In genomic region chr16:813204-813915, GRCh38 we compare ENCODE assay signal across 1 cellular context.
TF ChIP-seq lines count a peak whose summit lies in the region.

No MANE protein-coding gene starts in this region.

TF ChIP-seq in HEK293, 187 proteins besides CTCF, POLR2A, EP300 and RAD21 (continued from another document):
- TF ChIP-seq ZNF174 (tag by site-specific recombination; IDR thresholded peaks at IDR 0.05) (no peak), ZBTB8A (tag by site-specific recombination; IDR thresholded peaks at IDR 0.05) (no peak), ZBTB1 (tag by site-specific recombination; IDR thresholded peaks at IDR 0.05) (no peak), SP3 (tag by site-specific recombination; IDR thresholded peaks at IDR 0.05) (no peak), ZBTB48 (tag by site-specific recombination; IDR thresholded peaks at IDR 0.05) (no peak), ZNF654 (tag by site-specific recombination; IDR thresholded peaks at IDR 0.05; ENCODE audit: low read depth) (peak; percentile 44), ZNF394 (tag by site-specific recombination; IDR thresholded peaks at IDR 0.05; ENCODE audit: borderline replicate concordance) (no peak), ZNF155 (tag by site-specific recombination; IDR thresholded peaks at IDR 0.05) (no peak), SP2 (tag by site-specific recombination; IDR thresholded peaks at IDR 0.05) (no peak), ZNF362 (tag by site-specific recombination; IDR thresholded peaks at IDR 0.05) (no peak), ZNF629 (tag by site-specific recombination; IDR thresholded peaks at IDR 0.05) (no peak), GLI4 (tag by site-specific recombination; IDR thresholded peaks at IDR 0.05) (no peak), ZBTB7A (tag by site-specific recombination; IDR thresholded peaks at IDR 0.05; ENCODE audit: low read depth) (no peak), GLI2 (tag by site-specific recombination; IDR thresholded peaks at IDR 0.05; ENCODE audit: borderline replicate concordance, low read depth) (no peak), ZXDB (tag by site-specific recombination; IDR thresholded peaks at IDR 0.05) (no peak), ZNF664 (tag by site-specific recombination; IDR thresholded peaks at IDR 0.05) (no peak), KLF7 (tag by site-specific recombination; IDR thresholded peaks at IDR 0.05; ENCODE audit: borderline replicate concordance) (no peak), ZNF558 (tag by site-specific recombination; IDR thresholded peaks at IDR 0.05) (no peak), MEIS1 (CRISPR knock-in tag; IDR thresholded peaks at IDR 0.05; ENCODE audit: borderline replicate concordance) (no peak), ZNF571 (tag by site-specific recombination; IDR thresholded peaks at IDR 0.05) (no peak), ZNF274 (IDR thresholded peaks at IDR 0.05; ENCODE audit: low read length) (no peak), ZNF274 (tag by site-specific recombination; IDR thresholded peaks at IDR 0.05; ENCODE audit: borderline replicate concordance) (no peak), ZNF548 (tag by site-specific recombination; IDR thresholded peaks at IDR 0.05) (no peak)
- TF ChIP-seq, protein P1, sequence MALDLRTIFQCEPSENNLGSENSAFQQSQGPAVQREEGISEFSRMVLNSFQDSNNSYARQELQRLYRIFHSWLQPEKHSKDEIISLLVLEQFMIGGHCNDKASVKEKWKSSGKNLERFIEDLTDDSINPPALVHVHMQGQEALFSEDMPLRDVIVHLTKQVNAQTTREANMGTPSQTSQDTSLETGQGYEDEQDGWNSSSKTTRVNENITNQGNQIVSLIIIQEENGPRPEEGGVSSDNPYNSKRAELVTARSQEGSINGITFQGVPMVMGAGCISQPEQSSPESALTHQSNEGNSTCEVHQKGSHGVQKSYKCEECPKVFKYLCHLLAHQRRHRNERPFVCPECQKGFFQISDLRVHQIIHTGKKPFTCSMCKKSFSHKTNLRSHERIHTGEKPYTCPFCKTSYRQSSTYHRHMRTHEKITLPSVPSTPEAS (tag by site-specific recombination; IDR thresholded peaks at IDR 0.05): no peak
